37 cellular contexts compared by ENCODE assay signal in the genomic region with DNA sequence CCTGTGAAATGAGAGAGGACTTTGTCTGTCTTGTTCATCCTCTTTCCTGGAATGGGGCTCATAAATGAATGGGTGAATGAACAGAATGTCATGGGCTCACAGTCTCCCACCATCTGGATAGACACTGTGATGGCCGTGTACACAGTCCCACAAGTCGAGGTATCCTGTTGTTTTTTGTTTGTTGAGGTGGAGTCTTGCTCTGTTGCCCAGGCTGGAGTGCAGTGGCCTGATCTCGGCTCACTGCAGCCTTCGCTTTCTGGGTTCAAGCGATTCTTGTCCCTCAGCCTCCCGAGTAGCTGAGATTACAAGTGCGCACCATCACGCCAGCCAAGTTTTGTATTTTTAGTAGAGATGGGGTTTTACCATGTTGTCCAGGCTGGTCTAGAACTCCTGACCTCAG. TPM values are rescaled to one million over a fixed set of nuclear protein-coding genes. Genes with fewer than 3 reads are reported as not detected.
"Had no signal": no experiment of that assay in that cellular context is flagged by ENCODE, and none has a peak within 500 bp of the region (broad histone marks: within the 10 kb centered on the region; RNA-seq: fewer than 3 reads in every experiment).

No MANE protein-coding gene starts in this region.

- H3K9ac ChIP-seq: parathyroid adenoma had no signal

- FAIRE-seq: islet of Langerhans, small intestine had no signal

- H3K27ac ChIP-seq: colonic mucosa, epithelial cell of prostate, gastrocnemius medialis, heart left ventricle, hepatocyte, left lung, neutrophil, parathyroid adenoma, right lobe of liver, stomach, thyroid gland had no signal

- H3K4me1 Mint-ChIP-seq: endodermal cell; mesothelial cell of epicardium; naive B cell; stimulated activated effector memory CD8-positive, alpha-beta T cell treated with anti-CD3 and anti-CD28 coated beads, Interleukin-12 subunit alpha, Interleukin-12 subunit beta, amount 100 ng/mL, for 72 hours had no signal

- H3K4me3 ChIP-seq: colonic mucosa, gastrocnemius medialis, heart left ventricle, hepatocyte, left lung, mucosa of descending colon, right lobe of liver, stomach, thyroid gland had no signal

- H3K27me3 ChIP-seq: colonic mucosa, gastrocnemius medialis, heart left ventricle, hepatocyte, left lung, neutrophil, right lobe of liver, stomach, thyroid gland had no signal

- H3K27me3 Mint-ChIP-seq: progenitor cell of endocrine pancreas had no signal

- H2AFZ ChIP-seq: hepatocyte, parathyroid adenoma had no signal

- ATAC-seq: esophagus mucosa; gastrocnemius medialis; heart left ventricle; left cardiac atrium; left lung; mucosa of descending colon; natural killer cell treated with Interleukin-12 subunit alpha and Interleukin-12 subunit beta and Interleukin-15 and Interleukin-18, amount 100 ng/mL, for 72 hours; right lobe of liver; stimulated activated effector memory CD8-positive, alpha-beta T cell treated with anti-CD3 and anti-CD28 coated beads, Interleukin-12 subunit alpha, Interleukin-12 subunit beta, amount 100 ng/mL, for 72 hours had no signal

- H3K36me3 Mint-ChIP-seq: naive B cell; natural killer cell treated with Interleukin-12 subunit alpha and Interleukin-12 subunit beta and Interleukin-15 and Interleukin-18, amount 100 ng/mL, for 72 hours; stimulated activated effector memory CD8-positive, alpha-beta T cell treated with anti-CD3 and anti-CD28 coated beads, Interleukin-12 subunit alpha, Interleukin-12 subunit beta, amount 100 ng/mL, for 72 hours had no signal

- H3K4me3 Mint-ChIP-seq: dendritic cell treated with granulocyte-macrophage colony-stimulating factor and Interleukin-4, amounts not matched to agents 40 ng/mL and 50 ng/mL, for 4 days; endodermal cell; mesothelial cell of epicardium; natural killer cell treated with Interleukin-12 subunit alpha and Interleukin-12 subunit beta and Interleukin-15 and Interleukin-18, amount 100 ng/mL, for 72 hours; stimulated activated effector memory CD8-positive, alpha-beta T cell treated with anti-CD3 and anti-CD28 coated beads, Interleukin-12 subunit alpha, Interleukin-12 subunit beta, amount 100 ng/mL, for 72 hours had no signal

- H3K4me1 ChIP-seq: colonic mucosa, gastrocnemius medialis, heart left ventricle, left lung, parathyroid adenoma had no signal

- DNase-seq: colonic mucosa; effector CD8-positive, alpha-beta T cell; endodermal cell; foreskin fibroblast; gastrocnemius medialis; heart left ventricle; left cardiac atrium; left lung; mesenchymal stem cell; mucosa of descending colon; naive B cell; right lobe of liver; small intestine; stimulated activated CD4-positive, alpha-beta T cell treated with anti-CD3 and anti-CD28 coated beads, Interleukin-1b, Interleukin-23, amount 100 ng/mL, for 48 hours; stimulated activated CD4-positive, alpha-beta T cell treated with anti-CD3 and anti-CD28 coated beads, Interleukin-4, amount 100 ng/mL, for 1 hour; stimulated activated naive CD4-positive, alpha-beta T cell treated with Interleukin-2 at 50 U/mL for 16 hours; stomach; thyroid gland; trophoblast cell had no signal

- H3K9me3 Mint-ChIP-seq: natural killer cell treated with Interleukin-12 subunit alpha and Interleukin-12 subunit beta and Interleukin-15 and Interleukin-18, amount 100 ng/mL, for 72 hours; stimulated activated effector memory CD8-positive, alpha-beta T cell treated with anti-CD3 and anti-CD28 coated beads, Interleukin-12 subunit alpha, Interleukin-12 subunit beta, amount 100 ng/mL, for 72 hours had no signal

- H3K79me2 ChIP-seq: hepatocyte, parathyroid adenoma had no signal

- H3K36me3 ChIP-seq: colonic mucosa, gastrocnemius medialis, left lung, neutrophil, right lobe of liver, thyroid gland had no signal

- H3K4me2 ChIP-seq: hepatocyte had no signal

- H3K27ac Mint-ChIP-seq: dendritic cell treated with granulocyte-macrophage colony-stimulating factor and Interleukin-4, amounts not matched to agents 40 ng/mL and 50 ng/mL, for 4 days; endodermal cell; mesothelial cell of epicardium; natural killer cell treated with Interleukin-12 subunit alpha and Interleukin-12 subunit beta and Interleukin-15 and Interleukin-18, amount 100 ng/mL, for 72 hours; stimulated activated effector memory CD8-positive, alpha-beta T cell treated with anti-CD3 and anti-CD28 coated beads, Interleukin-12 subunit alpha, Interleukin-12 subunit beta, amount 100 ng/mL, for 72 hours had no signal

- H3K9me3 ChIP-seq: colonic mucosa, gastrocnemius medialis, heart left ventricle, left lung, mucosa of descending colon, neutrophil, right lobe of liver, stomach, thyroid gland had no signal

RNA-seq across cellular contexts. Expression of a gene that starts 16.1 kb away (rescaled TPM):
- total RNA-seq: endodermal cell; esophagus mucosa; gastrocnemius medialis; glomerular endothelial cell; kidney epithelial cell; left cardiac atrium; lower leg skin; lung microvascular endothelial cell; mesothelial cell of epicardium; mucosa of descending colon; natural killer cell treated with Interleukin-12 subunit alpha and Interleukin-12 subunit beta and Interleukin-15 and Interleukin-18, amount 100 ng/mL, for 72 hours; omental fat pad; right lobe of liver; stomach; subcutaneous adipose tissue; thyroid gland had no signal
- polyA plus RNA-seq: heart left ventricle had no signal

RNA-seq across cellular contexts. Expression of a gene that starts 25.3 kb away (rescaled TPM):
- total RNA-seq: glomerular endothelial cell; lung microvascular endothelial cell; natural killer cell treated with Interleukin-12 subunit alpha and Interleukin-12 subunit beta and Interleukin-15 and Interleukin-18, amount 100 ng/mL, for 72 hours; subcutaneous adipose tissue had no signal

RNA-seq across cellular contexts. Expression of a gene that starts 50.7 kb away (rescaled TPM):
- total RNA-seq: kidney epithelial cell had no signal
- polyA plus RNA-seq: heart left ventricle, hepatocyte, small intestine, stomach, urinary bladder had no signal

RNA-seq across cellular contexts. Expression of a gene that starts 52.0 kb away (rescaled TPM):
- polyA plus RNA-seq: heart left ventricle, hepatocyte, small intestine, stomach, urinary bladder had no signal
